ENCODE assay signal across 8 cellular contexts in the genomic region with DNA sequence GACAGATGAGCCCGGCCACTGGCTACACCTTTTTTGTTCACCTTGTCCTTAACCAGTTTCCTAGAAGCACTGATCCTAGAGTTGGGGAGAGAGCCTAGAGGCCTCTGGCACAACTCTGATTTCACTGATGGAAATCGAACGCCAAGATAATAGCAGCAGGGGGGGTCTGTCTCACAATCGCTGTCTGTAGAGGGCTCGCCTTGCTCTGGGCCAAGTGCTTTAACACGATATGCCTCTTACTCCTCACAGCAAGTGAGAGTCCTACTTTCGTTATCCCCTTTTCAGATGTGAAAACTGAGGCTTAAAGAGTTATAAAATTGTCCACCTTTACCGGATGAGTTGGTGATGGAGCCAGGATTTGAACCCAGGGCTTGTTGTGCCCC. TPM values are rescaled to one million over a fixed set of nuclear protein-coding genes. Genes with fewer than 3 reads are reported as not detected.
DNase-seq lines count a peak whose midpoint lies in the region; ATAC-seq and TF ChIP-seq lines count a peak whose summit lies in the region.

No MANE protein-coding gene starts in this region.

- H3K4me2 ChIP-seq in OCI-LY1 (ENCODE audit: low read length) = peak overlapping the region; percentile 64

- H3K9ac ChIP-seq in OCI-LY1 (ENCODE audit: low read length) (no peak overlapping the region), endodermal cell (ENCODE audit: extremely low read depth, low read length, poor library complexity, severe bottlenecking) (no peak overlapping the region)

- peak overlapping the region; percentile 54 to 77 for H3K4me3 ChIP-seq in CD4-positive, alpha-beta memory T cell (ENCODE audit: low read length in 2 of 2)
- H3K4me3 ChIP-seq in OCI-LY1 (ENCODE audit: low read depth, low read length, poor library complexity, severe bottlenecking) (peak overlapping the region; percentile 68), endodermal cell (ENCODE audit: low read length) (peak overlapping the region; percentile 77), neuron (ENCODE audit: low read length) (peak overlapping the region; percentile 70)

- H3K36me3 ChIP-seq in CD4-positive, alpha-beta memory T cell (ENCODE audit: insufficient read depth, low read length) = no peaks in the 10 kb centered on the region
- no peaks in the 10 kb centered on the region; the same call in 1 of the 2 replicates for H3K36me3 ChIP-seq in OCI-LY1 (ENCODE audit: insufficient read depth, low read length)
- H3K36me3 ChIP-seq in endodermal cell (ENCODE audit: control insufficient read depth, insufficient read depth, low read length) = no peaks in the 10 kb centered on the region
- peaks cover 13% of the 10 kb centered on the region for H3K36me3 ChIP-seq in neuron (ENCODE audit: insufficient read depth, low read length)

- H3F3A ChIP-seq in OCI-LY1 (ENCODE audit: insufficient read depth, low read length) = no peaks in the 10 kb centered on the region

- H3K4me1 Mint-ChIP-seq in CD4-positive, alpha-beta memory T cell = peaks cover 7 to 30% (median 21%) of the 10 kb centered on the region in 4 donors
- H3K4me1 Mint-ChIP-seq in endodermal cell = peaks cover 38% of the 10 kb centered on the region

- intact Hi-C loops in CD4-positive, alpha-beta memory T cell (cut with micrococcal nuclease) = no loop called here

- no peaks in the 10 kb centered on the region for H3K27me3 ChIP-seq in CD4-positive, alpha-beta memory T cell (ENCODE audit: insufficient read depth, low read length)
- H3K27me3 ChIP-seq in OCI-LY1 (ENCODE audit: insufficient read depth, low read length) = no peaks in the 10 kb centered on the region
- peaks cover 9% of the 10 kb centered on the region for H3K27me3 ChIP-seq in endodermal cell (ENCODE audit: control insufficient read depth, insufficient read depth, low read length, poor library complexity, severe bottlenecking)
- no peaks in the 10 kb centered on the region for H3K27me3 ChIP-seq in neuron (ENCODE audit: insufficient read depth, low read length)

- no peaks in the 10 kb centered on the region for H3K27me3 Mint-ChIP-seq in CD4-positive, alpha-beta memory T cell
- H3K27me3 Mint-ChIP-seq in endodermal cell (ENCODE audit: insufficient read depth) = peaks cover 18% of the 10 kb centered on the region

- POLR2A ChIA-PET in CD4-positive, alpha-beta memory T cell (lab: Charles Lee; ENCODE audit: partially characterized antibody) = no interaction called here

- peak overlapping the region; percentile 52 to 91 (median 88) for H3K4me3 Mint-ChIP-seq in CD4-positive, alpha-beta memory T cell
- peak overlapping the region; percentile 74 for H3K4me3 Mint-ChIP-seq in endodermal cell

- no peaks in the 10 kb centered on the region for H3K9me2 ChIP-seq in OCI-LY1 (ENCODE audit: low read depth, low read length)

- H3K9me3 Mint-ChIP-seq in CD4-positive, alpha-beta memory T cell = no peaks in the 10 kb centered on the region
- H3K9me3 Mint-ChIP-seq in endodermal cell = peaks cover 2% of the 10 kb centered on the region

- peaks cover 6 to 11% of the 10 kb centered on the region in 2 donors for H3K36me3 Mint-ChIP-seq in CD4-positive, alpha-beta memory T cell
- peaks cover 8% of the 10 kb centered on the region for H3K36me3 Mint-ChIP-seq in endodermal cell (ENCODE audit: low read depth)

- H3K4me1 ChIP-seq in CD4-positive, alpha-beta memory T cell (ENCODE audit: insufficient read depth, low read length) = peaks cover 26% of the 10 kb centered on the region
- H3K4me1 ChIP-seq in OCI-LY1 (ENCODE audit: insufficient read depth, low read length, severe bottlenecking) = peaks cover 13% of the 10 kb centered on the region
- peaks cover 14% of the 10 kb centered on the region for H3K4me1 ChIP-seq in endodermal cell (ENCODE audit: control insufficient read depth, insufficient read depth, low read length)
- H3K4me1 ChIP-seq in neuron (ENCODE audit: insufficient read depth, low read length) = peaks cover 60% of the 10 kb centered on the region

- CTCF ChIA-PET in CD4-positive, alpha-beta memory T cell (lab: Charles Lee; ENCODE audit: partially characterized antibody) = interaction anchor here (1.2 kb wide), 1 partner anchor 27 kb away, joined by 4 read pairs; no protein-coding TSS in a partner anchor

- TF ChIP-seq CTCF in OCI-LY1 (IDR thresholded peaks at IDR 0.05; ENCODE audit: low read length) = no peak
- no peak for TF ChIP-seq CTCF in endodermal cell (conservative IDR thresholded peaks at IDR 0.05)

- no peak overlapping the region for H3K27ac Mint-ChIP-seq in CD4-positive, alpha-beta memory T cell
- no peak overlapping the region for H3K27ac Mint-ChIP-seq in endodermal cell

- H3K79me2 ChIP-seq in OCI-LY1 (ENCODE audit: insufficient read depth, low read length) = no peaks in the 10 kb centered on the region

- H4K20me1 ChIP-seq in OCI-LY1 (ENCODE audit: insufficient read depth, low read length) = no peaks in the 10 kb centered on the region

- H3K9me3 ChIP-seq in CD4-positive, alpha-beta memory T cell (ENCODE audit: control insufficient read depth in 1 of 2, low read length in 2 of 2) = no peaks in the 10 kb centered on the region
- H3K9me3 ChIP-seq in OCI-LY1 (ENCODE audit: low read length) = no peaks in the 10 kb centered on the region
- no peaks in the 10 kb centered on the region for H3K9me3 ChIP-seq in endodermal cell (ENCODE audit: control insufficient read depth, low read length)
- no peaks in the 10 kb centered on the region for H3K9me3 ChIP-seq in neuron (ENCODE audit: low read length)

- no peak overlapping the region for H2AFZ ChIP-seq in OCI-LY1 (ENCODE audit: low read length)
- peak overlapping the region; percentile 40 for H2AFZ ChIP-seq in neuron (ENCODE audit: low read depth, low read length)

- ATAC-seq in HG02759 (IDR thresholded peaks at IDR 0.05; ENCODE audit: unreplicated experiment) (no peak), HG02885 (IDR thresholded peaks at IDR 0.05; ENCODE audit: poor library complexity, unreplicated experiment) (no peak)

- DNase-seq in CD4-positive, alpha-beta memory T cell = no peak
- DNase-seq in endodermal cell (no peak), amniotic stem cell (lab: John Stamatoyannopoulos, UW) (no peak), T-helper 9 cell (no peak)

- WGBS in endodermal cell (ENCODE audit: insufficient coverage in 1 of 2, insufficient read length in 1 of 2), 2 experiments = 43 to 70% methylated on average over 2 to 8 of the region's 8 CpGs

- no peak overlapping the region for H3K27ac ChIP-seq in CD4-positive, alpha-beta memory T cell (ENCODE audit: low read depth, low read length)
- H3K27ac ChIP-seq in OCI-LY1 (ENCODE audit: low read depth, low read length, poor library complexity, severe bottlenecking) (no peak overlapping the region), endodermal cell (ENCODE audit: low read depth, low read length) (no peak overlapping the region)

RNA-seq across cellular contexts. Expression of gene RASSF4, which starts 0.5 kb away (rescaled TPM):
- total RNA-seq in CD4-positive, alpha-beta memory T cell = 1 to 10 TPM; 1.6 to 1.8 TPM
- polyA plus RNA-seq in CD4-positive, alpha-beta memory T cell = under 1 TPM; 0.08 to 0.21 TPM
- 10 to 100 TPM in 1 of 2 donors, 1 to 10 TPM in 1; 5.2 to 14.1 TPM for total RNA-seq in endodermal cell
- 17.2 TPM for polyA plus RNA-seq in endodermal cell (2013, experiment 1 of 2)
- 20.0 TPM for polyA plus RNA-seq in endodermal cell (2013, experiment 2 of 2)

RNA-seq across cellular contexts. Expression of gene DEPP1, which starts 18.5 kb away (rescaled TPM):
- not detected for total RNA-seq in CD4-positive, alpha-beta memory T cell
- polyA plus RNA-seq in CD4-positive, alpha-beta memory T cell = not detected
- total RNA-seq in endodermal cell = 1 to 10 TPM; 1.3 to 2.6 TPM
- polyA plus RNA-seq in endodermal cell (2013, experiment 1 of 2) = 0.89 TPM
- polyA plus RNA-seq in endodermal cell (2013, experiment 2 of 2) = 1.2 TPM

RNA-seq across cellular contexts. Expression of gene ZNF22, which starts 40.6 kb away (rescaled TPM):
- total RNA-seq in CD4-positive, alpha-beta memory T cell = 10 to 100 TPM; 26.9 to 27.1 TPM
- 10 to 100 TPM; 34.5 to 40.6 TPM for polyA plus RNA-seq in CD4-positive, alpha-beta memory T cell
- total RNA-seq in endodermal cell = 10 to 100 TPM; 35.5 to 42.5 TPM
- 59.3 TPM for polyA plus RNA-seq in endodermal cell (2013, experiment 1 of 2)
- polyA plus RNA-seq in endodermal cell (2013, experiment 2 of 2) = 54.5 TPM

RNA-seq across cellular contexts. Expression of gene TMEM72, which starts 49.0 kb away (rescaled TPM):
- not detected for total RNA-seq in CD4-positive, alpha-beta memory T cell
- polyA plus RNA-seq in CD4-positive, alpha-beta memory T cell = not detected
- total RNA-seq in endodermal cell = not detected
- 0.21 TPM for polyA plus RNA-seq in endodermal cell (2013, experiment 1 of 2)
- 0.12 TPM for polyA plus RNA-seq in endodermal cell (2013, experiment 2 of 2)
